8 cellular contexts compared by ENCODE assay signal in genomic region chr11:64916040-64916847, GRCh38. TPM values are rescaled to one million over a fixed set of nuclear protein-coding genes. Genes with fewer than 3 reads are reported as not detected.
A peak's percentile ranks its signal among the peaks of the same experiment; 100 is the strongest.
DNase-seq lines count a peak whose midpoint lies in the region; ATAC-seq and TF ChIP-seq lines count a peak whose summit lies in the region.

No MANE protein-coding gene starts in this region.

- ATAC-seq in HG03432 (IDR thresholded peaks at IDR 0.05; ENCODE audit: unreplicated experiment): peak; percentile 13
- ATAC-seq in left lung: peak; percentile 8
- ATAC-seq in stimulated activated naive CD8-positive, alpha-beta T cell treated with anti-CD3 and anti-CD28 coated beads, Interleukin-15, Interleukin-2, amounts not matched to agents 100 U/mL and 50 U/mL, for 24 hours: no peak
- ATAC-seq in HG03442 (IDR thresholded peaks at IDR 0.05; ENCODE audit: unreplicated experiment): no peak
- ATAC-seq in activated CD4-positive, CD25-positive, alpha-beta regulatory T cell treated with anti-CD3 and anti-CD28 coated beads, Interleukin-2, amount 50 U/mL, for 24 hours: no peak

- no peaks in the 10 kb centered on the region for H3K9me3 ChIP-seq in left lung

- H3K4me3 ChIP-seq in GM12864 (ENCODE audit: low read depth, low read length): peak overlapping the region; percentile 69
- peak overlapping the region; percentile 76 for H3K4me3 ChIP-seq in choroid plexus epithelial cell (ENCODE audit: low read depth, low read length)
- peak overlapping the region; percentile 79 to 89 for H3K4me3 ChIP-seq in left lung

- H3K27me3 ChIP-seq in left lung: no peaks in the 10 kb centered on the region

- no peak for DNase-seq in GM12864 (ENCODE audit: low read depth)
- peak; percentile 44 to 53 for DNase-seq in SW 1271 (lab: John Stamatoyannopoulos, UW)
- peak; percentile 59 for DNase-seq in choroid plexus epithelial cell (ENCODE audit: low read depth)
- DNase-seq in left lung: peak; percentile 68 to 79
- DNase-seq in stimulated activated naive CD8-positive, alpha-beta T cell treated with anti-CD3 and anti-CD28 coated beads, Interleukin-15, Interleukin-2, amounts not matched to agents 100 U/mL and 50 U/mL, for 24 hours: peak; percentile 34

- intact Hi-C loops in left lung (cut with DNase I): no loop called here

- TF ChIP-seq CTCF in GM12864 (IDR thresholded peaks at IDR 0.05; ENCODE audit: low read depth, low read length, missing control alignments): no peak
- no peak for TF ChIP-seq CTCF in choroid plexus epithelial cell (conservative IDR thresholded peaks at IDR 0.05; ENCODE audit: low read depth, low read length)
- no peak for TF ChIP-seq CTCF in left lung (IDR thresholded peaks at IDR 0.05)

- peak overlapping the region; percentile 41 to 82 for H3K27ac ChIP-seq in left lung

- peaks cover 15 to 30% of the 10 kb centered on the region in 2 donors for H3K4me1 ChIP-seq in left lung

- H3K36me3 ChIP-seq in left lung: peaks cover 0 to 31% of the 10 kb centered on the region in 2 donors

RNA-seq across cellular contexts. Expression of gene ATG2A, which starts 0.8 kb away (rescaled TPM):
- 10 to 100 TPM; 21.9 to 23.5 TPM for total RNA-seq in left lung

RNA-seq across cellular contexts. Expression of gene PPP2R5B, which starts 8.2 kb away (rescaled TPM):
- 10 to 100 TPM; 24.4 to 29.9 TPM for total RNA-seq in left lung

RNA-seq across cellular contexts. Expression of gene GPHA2, which starts 19.4 kb away (rescaled TPM):
- total RNA-seq in left lung: not detected

RNA-seq across cellular contexts. Expression of gene EHD1, which starts 37.8 kb away (rescaled TPM):
- total RNA-seq in left lung: 100 to 1,000 TPM in 1 of 2 donors, 10 to 100 TPM in 1; 73.0 to 153 TPM

RNA-seq across cellular contexts. Expression of gene MAJIN, which starts 55.7 kb away (rescaled TPM):
- not detected for total RNA-seq in left lung

Comparison
In these comparisons a context has a peak if more than half of its experiments do, and no peak if none do; other contexts are left out.
1. ATAC-seq: peak in HG03432 (single experiment) and left lung (single experiment); none in stimulated activated naive CD8-positive, alpha-beta T cell treated with anti-CD3 and anti-CD28 coated beads, Interleukin-15, Interleukin-2, amounts not matched to agents 100 U/mL and 50 U/mL, for 24 hours (single experiment), HG03442 (single experiment) and activated CD4-positive, CD25-positive, alpha-beta regulatory T cell treated with anti-CD3 and anti-CD28 coated beads, Interleukin-2, amount 50 U/mL, for 24 hours (0 of 2).
2. Peak in every context shown above with its lines, with median percentiles within 50 percentile points of each other: H3K4me3 ChIP-seq.